ENCODE assay signal across 1 cellular context in the genomic region with DNA sequence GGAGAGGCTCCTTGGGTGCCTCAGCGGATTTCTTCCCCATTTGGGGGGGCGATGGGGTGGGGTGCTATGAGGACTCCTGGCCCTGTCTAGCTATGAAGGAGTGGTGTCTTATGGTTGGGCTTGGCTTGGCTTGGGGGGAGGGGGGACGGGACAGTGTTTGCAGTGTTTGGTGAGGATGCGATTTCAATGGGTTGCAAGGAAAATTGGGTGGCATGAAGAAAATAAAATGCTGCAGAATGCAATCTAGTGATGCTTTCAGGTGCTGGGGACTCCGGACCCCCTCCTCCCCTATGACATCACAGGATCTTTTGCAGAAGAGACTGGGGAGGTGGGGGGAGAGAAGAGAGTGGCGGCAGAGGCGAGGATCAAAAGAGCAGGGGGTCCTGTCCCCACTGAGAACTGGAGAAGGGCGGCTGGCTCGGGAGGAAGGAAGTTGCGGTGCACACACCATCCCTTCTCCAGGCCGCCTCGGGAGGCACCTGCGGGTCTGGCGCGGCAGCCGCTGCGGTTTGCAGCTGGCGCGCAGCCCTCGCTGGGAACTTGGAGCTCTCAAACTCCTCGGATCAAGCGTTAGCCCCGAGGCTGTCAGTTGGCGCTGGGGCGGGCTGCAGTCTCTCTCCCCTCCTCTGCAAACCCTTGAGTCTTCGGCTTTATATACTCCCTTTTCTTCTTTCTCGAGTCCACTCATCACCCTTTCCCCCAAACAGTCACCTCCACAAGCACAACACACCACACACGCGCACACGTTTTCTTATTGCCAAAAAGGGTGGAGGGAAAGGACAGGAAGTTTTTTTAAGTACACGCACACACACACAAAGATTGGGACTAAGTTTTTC.
TF ChIP-seq lines count a peak whose summit lies in the region.

No MANE protein-coding gene starts in this region.

TF ChIP-seq in HEK293, 187 proteins besides CTCF, POLR2A, EP300 and RAD21 (continued from another document and continues in another):
- TF ChIP-seq, protein P1, sequence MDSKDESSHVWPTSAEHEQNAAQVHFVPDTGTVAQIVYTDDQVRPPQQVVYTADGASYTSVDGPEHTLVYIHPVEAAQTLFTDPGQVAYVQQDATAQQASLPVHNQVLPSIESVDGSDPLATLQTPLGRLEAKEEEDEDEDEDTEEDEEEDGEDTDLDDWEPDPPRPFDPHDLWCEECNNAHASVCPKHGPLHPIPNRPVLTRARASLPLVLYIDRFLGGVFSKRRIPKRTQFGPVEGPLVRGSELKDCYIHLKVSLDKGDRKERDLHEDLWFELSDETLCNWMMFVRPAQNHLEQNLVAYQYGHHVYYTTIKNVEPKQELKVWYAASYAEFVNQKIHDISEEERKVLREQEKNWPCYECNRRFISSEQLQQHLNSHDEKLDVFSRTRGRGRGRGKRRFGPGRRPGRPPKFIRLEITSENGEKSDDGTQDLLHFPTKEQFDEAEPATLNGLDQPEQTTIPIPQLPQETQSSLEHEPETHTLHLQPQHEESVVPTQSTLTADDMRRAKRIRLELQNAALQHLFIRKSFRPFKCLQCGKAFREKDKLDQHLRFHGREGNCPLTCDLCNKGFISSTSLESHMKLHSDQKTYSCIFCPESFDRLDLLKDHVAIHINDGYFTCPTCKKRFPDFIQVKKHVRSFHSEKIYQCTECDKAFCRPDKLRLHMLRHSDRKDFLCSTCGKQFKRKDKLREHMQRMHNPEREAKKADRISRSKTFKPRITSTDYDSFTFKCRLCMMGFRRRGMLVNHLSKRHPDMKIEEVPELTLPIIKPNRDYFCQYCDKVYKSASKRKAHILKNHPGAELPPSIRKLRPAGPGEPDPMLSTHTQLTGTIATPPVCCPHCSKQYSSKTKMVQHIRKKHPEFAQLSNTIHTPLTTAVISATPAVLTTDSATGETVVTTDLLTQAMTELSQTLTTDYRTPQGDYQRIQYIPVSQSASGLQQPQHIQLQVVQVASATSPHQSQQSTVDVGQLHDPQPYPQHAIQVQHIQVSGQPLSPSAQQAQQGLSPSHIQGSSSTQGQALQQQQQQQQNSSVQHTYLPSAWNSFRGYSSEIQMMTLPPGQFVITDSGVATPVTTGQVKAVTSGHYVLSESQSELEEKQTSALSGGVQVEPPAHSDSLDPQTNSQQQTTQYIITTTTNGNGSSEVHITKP (tag by site-specific recombination; IDR thresholded peaks at IDR 0.05): no peak; the same call in 1 of the 2 replicates
- TF ChIP-seq, protein P2, sequence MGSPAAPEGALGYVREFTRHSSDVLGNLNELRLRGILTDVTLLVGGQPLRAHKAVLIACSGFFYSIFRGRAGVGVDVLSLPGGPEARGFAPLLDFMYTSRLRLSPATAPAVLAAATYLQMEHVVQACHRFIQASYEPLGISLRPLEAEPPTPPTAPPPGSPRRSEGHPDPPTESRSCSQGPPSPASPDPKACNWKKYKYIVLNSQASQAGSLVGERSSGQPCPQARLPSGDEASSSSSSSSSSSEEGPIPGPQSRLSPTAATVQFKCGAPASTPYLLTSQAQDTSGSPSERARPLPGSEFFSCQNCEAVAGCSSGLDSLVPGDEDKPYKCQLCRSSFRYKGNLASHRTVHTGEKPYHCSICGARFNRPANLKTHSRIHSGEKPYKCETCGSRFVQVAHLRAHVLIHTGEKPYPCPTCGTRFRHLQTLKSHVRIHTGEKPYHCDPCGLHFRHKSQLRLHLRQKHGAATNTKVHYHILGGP (tag by site-specific recombination; IDR thresholded peaks at IDR 0.05): no peak
- TF ChIP-seq SCRT1 (tag by site-specific recombination; IDR thresholded peaks at IDR 0.05; ENCODE audit: borderline replicate concordance) (no peak), ZNF76 (tag by site-specific recombination; IDR thresholded peaks at IDR 0.05; ENCODE audit: borderline replicate concordance, low read depth) (no peak), ZNF548 (tag by site-specific recombination; IDR thresholded peaks at IDR 0.05) (no peak), ZNF654 (tag by site-specific recombination; IDR thresholded peaks at IDR 0.05; ENCODE audit: low read depth) (no peak), ZXDB (tag by site-specific recombination; IDR thresholded peaks at IDR 0.05) (no peak), ZNF223 (tag by site-specific recombination; IDR thresholded peaks at IDR 0.05) (no peak), ZEB2 (tag by site-specific recombination; IDR thresholded peaks at IDR 0.05) (peak; percentile 58), ZNF660 (tag by site-specific recombination; IDR thresholded peaks at IDR 0.05) (0 out of 2 replicates have a peak, but pooled peaks have one; percentile 11), IKZF3 (tag by site-specific recombination; IDR thresholded peaks at IDR 0.05) (0 out of 2 replicates have a peak, but pooled peaks have one; percentile 25), ZNF155 (tag by site-specific recombination; IDR thresholded peaks at IDR 0.05) (no peak), ZBTB8A (tag by site-specific recombination; IDR thresholded peaks at IDR 0.05) (no peak), ZNF473 (tag by site-specific recombination; IDR thresholded peaks at IDR 0.05) (no peak), ZNF600 (tag by site-specific recombination; IDR thresholded peaks at IDR 0.05) (peak; percentile 79), ZNF37A (tag by site-specific recombination; IDR thresholded peaks at IDR 0.05) (no peak), ZNF837 (tag by site-specific recombination; IDR thresholded peaks at IDR 0.05) (no peak), TRIM28 (IDR thresholded peaks at IDR 0.05; ENCODE audit: borderline replicate concordance, low read length) (no peak), ZSCAN30 (tag by site-specific recombination; IDR thresholded peaks at IDR 0.05) (no peak), ZNF555 (tag by site-specific recombination; conservative IDR thresholded peaks at IDR 0.05) (no peak), GLI2 (tag by site-specific recombination; IDR thresholded peaks at IDR 0.05; ENCODE audit: borderline replicate concordance, low read depth) (no peak), ZNF366 (tag by site-specific recombination; conservative IDR thresholded peaks at IDR 0.05) (peak; percentile 68; the same call in 1 of the 2 replicates), ZNF266 (tag by site-specific recombination; IDR thresholded peaks at IDR 0.05; ENCODE audit: low read depth) (no peak)
- TF ChIP-seq, protein P3, sequence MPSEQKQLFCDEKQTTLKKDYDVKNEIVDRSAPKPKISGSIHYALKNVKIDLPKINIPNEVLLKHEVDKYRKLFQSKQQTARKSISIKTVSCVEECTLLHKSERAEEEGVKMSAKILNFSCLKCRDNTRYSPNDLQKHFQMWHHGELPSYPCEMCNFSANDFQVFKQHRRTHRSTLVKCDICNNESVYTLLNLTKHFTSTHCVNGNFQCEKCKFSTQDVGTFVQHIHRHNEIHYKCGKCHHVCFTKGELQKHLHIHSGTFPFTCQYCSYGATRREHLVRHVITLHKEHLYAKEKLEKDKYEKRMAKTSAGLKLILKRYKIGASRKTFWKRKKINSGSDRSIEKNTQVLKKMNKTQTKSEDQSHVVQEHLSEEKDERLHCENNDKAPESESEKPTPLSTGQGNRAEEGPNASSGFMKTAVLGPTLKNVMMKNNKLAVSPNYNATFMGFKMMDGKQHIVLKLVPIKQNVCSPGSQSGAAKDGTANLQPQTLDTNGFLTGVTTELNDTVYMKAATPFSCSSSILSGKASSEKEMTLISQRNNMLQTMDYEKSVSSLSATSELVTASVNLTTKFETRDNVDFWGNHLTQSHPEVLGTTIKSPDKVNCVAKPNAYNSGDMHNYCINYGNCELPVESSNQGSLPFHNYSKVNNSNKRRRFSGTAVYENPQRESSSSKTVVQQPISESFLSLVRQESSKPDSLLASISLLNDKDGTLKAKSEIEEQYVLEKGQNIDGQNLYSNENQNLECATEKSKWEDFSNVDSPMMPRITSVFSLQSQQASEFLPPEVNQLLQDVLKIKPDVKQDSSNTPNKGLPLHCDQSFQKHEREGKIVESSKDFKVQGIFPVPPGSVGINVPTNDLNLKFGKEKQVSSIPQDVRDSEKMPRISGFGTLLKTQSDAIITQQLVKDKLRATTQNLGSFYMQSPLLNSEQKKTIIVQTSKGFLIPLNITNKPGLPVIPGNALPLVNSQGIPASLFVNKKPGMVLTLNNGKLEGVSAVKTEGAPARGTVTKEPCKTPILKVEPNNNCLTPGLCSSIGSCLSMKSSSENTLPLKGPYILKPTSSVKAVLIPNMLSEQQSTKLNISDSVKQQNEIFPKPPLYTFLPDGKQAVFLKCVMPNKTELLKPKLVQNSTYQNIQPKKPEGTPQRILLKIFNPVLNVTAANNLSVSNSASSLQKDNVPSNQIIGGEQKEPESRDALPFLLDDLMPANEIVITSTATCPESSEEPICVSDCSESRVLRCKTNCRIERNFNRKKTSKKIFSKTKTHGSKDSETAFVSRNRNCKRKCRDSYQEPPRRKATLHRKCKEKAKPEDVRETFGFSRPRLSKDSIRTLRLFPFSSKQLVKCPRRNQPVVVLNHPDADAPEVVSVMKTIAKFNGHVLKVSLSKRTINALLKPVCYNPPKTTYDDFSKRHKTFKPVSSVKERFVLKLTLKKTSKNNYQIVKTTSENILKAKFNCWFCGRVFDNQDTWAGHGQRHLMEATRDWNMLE (tag by site-specific recombination; conservative IDR thresholded peaks at IDR 0.05; ENCODE audit: low read depth): no peak
- TF ChIP-seq, protein P4, sequence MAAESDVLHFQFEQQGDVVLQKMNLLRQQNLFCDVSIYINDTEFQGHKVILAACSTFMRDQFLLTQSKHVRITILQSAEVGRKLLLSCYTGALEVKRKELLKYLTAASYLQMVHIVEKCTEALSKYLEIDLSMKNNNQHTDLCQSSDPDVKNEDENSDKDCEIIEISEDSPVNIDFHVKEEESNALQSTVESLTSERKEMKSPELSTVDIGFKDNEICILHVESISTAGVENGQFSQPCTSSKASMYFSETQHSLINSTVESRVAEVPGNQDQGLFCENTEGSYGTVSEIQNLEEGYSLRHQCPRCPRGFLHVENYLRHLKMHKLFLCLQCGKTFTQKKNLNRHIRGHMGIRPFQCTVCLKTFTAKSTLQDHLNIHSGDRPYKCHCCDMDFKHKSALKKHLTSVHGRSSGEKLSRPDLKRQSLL (tag by site-specific recombination; IDR thresholded peaks at IDR 0.05): no peak
- TF ChIP-seq, protein P5, sequence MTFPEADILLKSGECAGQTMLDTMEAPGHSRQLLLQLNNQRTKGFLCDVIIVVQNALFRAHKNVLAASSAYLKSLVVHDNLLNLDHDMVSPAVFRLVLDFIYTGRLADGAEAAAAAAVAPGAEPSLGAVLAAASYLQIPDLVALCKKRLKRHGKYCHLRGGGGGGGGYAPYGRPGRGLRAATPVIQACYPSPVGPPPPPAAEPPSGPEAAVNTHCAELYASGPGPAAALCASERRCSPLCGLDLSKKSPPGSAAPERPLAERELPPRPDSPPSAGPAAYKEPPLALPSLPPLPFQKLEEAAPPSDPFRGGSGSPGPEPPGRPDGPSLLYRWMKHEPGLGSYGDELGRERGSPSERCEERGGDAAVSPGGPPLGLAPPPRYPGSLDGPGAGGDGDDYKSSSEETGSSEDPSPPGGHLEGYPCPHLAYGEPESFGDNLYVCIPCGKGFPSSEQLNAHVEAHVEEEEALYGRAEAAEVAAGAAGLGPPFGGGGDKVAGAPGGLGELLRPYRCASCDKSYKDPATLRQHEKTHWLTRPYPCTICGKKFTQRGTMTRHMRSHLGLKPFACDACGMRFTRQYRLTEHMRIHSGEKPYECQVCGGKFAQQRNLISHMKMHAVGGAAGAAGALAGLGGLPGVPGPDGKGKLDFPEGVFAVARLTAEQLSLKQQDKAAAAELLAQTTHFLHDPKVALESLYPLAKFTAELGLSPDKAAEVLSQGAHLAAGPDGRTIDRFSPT (tag by site-specific recombination; IDR thresholded peaks at IDR 0.05): no peak
- TF ChIP-seq, protein P6, sequence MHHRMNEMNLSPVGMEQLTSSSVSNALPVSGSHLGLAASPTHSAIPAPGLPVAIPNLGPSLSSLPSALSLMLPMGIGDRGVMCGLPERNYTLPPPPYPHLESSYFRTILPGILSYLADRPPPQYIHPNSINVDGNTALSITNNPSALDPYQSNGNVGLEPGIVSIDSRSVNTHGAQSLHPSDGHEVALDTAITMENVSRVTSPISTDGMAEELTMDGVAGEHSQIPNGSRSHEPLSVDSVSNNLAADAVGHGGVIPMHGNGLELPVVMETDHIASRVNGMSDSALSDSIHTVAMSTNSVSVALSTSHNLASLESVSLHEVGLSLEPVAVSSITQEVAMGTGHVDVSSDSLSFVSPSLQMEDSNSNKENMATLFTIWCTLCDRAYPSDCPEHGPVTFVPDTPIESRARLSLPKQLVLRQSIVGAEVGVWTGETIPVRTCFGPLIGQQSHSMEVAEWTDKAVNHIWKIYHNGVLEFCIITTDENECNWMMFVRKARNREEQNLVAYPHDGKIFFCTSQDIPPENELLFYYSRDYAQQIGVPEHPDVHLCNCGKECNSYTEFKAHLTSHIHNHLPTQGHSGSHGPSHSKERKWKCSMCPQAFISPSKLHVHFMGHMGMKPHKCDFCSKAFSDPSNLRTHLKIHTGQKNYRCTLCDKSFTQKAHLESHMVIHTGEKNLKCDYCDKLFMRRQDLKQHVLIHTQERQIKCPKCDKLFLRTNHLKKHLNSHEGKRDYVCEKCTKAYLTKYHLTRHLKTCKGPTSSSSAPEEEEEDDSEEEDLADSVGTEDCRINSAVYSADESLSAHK (tag by site-specific recombination; IDR thresholded peaks at IDR 0.05): 0 out of 2 replicates have a peak, but pooled peaks have one; percentile 29
- TF ChIP-seq, protein P7, sequence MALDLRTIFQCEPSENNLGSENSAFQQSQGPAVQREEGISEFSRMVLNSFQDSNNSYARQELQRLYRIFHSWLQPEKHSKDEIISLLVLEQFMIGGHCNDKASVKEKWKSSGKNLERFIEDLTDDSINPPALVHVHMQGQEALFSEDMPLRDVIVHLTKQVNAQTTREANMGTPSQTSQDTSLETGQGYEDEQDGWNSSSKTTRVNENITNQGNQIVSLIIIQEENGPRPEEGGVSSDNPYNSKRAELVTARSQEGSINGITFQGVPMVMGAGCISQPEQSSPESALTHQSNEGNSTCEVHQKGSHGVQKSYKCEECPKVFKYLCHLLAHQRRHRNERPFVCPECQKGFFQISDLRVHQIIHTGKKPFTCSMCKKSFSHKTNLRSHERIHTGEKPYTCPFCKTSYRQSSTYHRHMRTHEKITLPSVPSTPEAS (tag by site-specific recombination; IDR thresholded peaks at IDR 0.05): peak; percentile 85
- TF ChIP-seq, protein P8, sequence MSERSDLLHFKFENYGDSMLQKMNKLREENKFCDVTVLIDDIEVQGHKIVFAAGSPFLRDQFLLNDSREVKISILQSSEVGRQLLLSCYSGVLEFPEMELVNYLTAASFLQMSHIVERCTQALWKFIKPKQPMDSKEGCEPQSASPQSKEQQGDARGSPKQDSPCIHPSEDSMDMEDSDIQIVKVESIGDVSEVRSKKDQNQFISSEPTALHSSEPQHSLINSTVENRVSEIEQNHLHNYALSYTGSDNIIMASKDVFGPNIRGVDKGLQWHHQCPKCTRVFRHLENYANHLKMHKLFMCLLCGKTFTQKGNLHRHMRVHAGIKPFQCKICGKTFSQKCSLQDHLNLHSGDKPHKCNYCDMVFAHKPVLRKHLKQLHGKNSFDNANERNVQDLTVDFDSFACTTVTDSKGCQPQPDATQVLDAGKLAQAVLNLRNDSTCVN (tag by site-specific recombination; optimal IDR thresholded peaks at IDR 0.05): no peak
- TF ChIP-seq, protein P9, sequence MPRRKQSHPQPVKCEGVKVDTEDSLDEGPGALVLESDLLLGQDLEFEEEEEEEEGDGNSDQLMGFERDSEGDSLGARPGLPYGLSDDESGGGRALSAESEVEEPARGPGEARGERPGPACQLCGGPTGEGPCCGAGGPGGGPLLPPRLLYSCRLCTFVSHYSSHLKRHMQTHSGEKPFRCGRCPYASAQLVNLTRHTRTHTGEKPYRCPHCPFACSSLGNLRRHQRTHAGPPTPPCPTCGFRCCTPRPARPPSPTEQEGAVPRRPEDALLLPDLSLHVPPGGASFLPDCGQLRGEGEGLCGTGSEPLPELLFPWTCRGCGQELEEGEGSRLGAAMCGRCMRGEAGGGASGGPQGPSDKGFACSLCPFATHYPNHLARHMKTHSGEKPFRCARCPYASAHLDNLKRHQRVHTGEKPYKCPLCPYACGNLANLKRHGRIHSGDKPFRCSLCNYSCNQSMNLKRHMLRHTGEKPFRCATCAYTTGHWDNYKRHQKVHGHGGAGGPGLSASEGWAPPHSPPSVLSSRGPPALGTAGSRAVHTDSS (tag by site-specific recombination; IDR thresholded peaks at IDR 0.05): no peak
